ENCODE assay signal across 27 cellular contexts in the genomic region with DNA sequence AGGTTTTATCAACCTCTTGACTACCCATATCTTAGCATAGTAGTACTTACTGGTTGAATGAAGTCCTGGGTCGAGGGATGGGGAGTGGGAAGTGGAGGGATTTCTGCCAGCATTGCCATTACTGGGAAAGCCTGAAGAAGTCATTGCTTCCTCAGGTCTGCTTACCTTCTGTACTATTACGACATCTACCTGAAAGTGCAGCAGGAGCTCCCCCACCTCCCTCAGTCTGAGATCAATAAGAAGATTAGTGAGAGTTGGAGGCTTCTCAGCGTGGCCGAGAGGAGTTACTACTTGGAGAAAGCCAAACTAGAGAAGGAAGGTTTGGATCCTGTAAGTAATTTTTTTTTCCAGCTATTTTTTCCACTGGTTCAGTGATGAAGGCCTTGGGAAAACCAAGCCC.
"Had no signal": no experiment of that assay in that cellular context is flagged by ENCODE, and none has a peak within 500 bp of the region (broad histone marks: within the 10 kb centered on the region; RNA-seq: fewer than 3 reads in every experiment).

No MANE protein-coding gene starts in this region.

- H3K27ac Mint-ChIP-seq: dendritic cell treated with granulocyte-macrophage colony-stimulating factor and Interleukin-4, amounts not matched to agents 40 ng/mL and 50 ng/mL, for 4 days; effector memory CD8-positive, alpha-beta T cell; endodermal cell; mesothelial cell of epicardium; naive B cell had no signal

- H3K4me3 Mint-ChIP-seq: dendritic cell treated with granulocyte-macrophage colony-stimulating factor and Interleukin-4, amounts not matched to agents 40 ng/mL and 50 ng/mL, for 4 days; effector memory CD8-positive, alpha-beta T cell; endodermal cell; mesothelial cell of epicardium; naive B cell had no signal

- H3K9me3 Mint-ChIP-seq: dendritic cell treated with granulocyte-macrophage colony-stimulating factor and Interleukin-4, amounts not matched to agents 40 ng/mL and 50 ng/mL, for 4 days; effector memory CD8-positive, alpha-beta T cell; endodermal cell; mesothelial cell of epicardium; naive B cell had no signal

- FAIRE-seq: endometrium, islet of Langerhans, keratinocyte had no signal

- H3K27me3 ChIP-seq: esophagus squamous epithelium, gastrocnemius medialis, heart right ventricle, left lung had no signal

- ATAC-seq: effector memory CD8-positive, alpha-beta T cell; esophagus mucosa; gastrocnemius medialis; heart right ventricle; left cardiac atrium; left lung; left ventricle myocardium superior; lower lobe of right lung; mucosa of descending colon had no signal

- H3K27ac ChIP-seq: coronary artery, epithelial cell of prostate, esophagus squamous epithelium, gastrocnemius medialis, heart right ventricle, left lung, lower lobe of right lung had no signal

- H3K9me3 ChIP-seq: esophagus squamous epithelium, gastrocnemius medialis, heart right ventricle, left lung, lower lobe of right lung, mucosa of descending colon had no signal

- DNase-seq: effector CD8-positive, alpha-beta T cell; effector memory CD8-positive, alpha-beta T cell; endodermal cell; erythroblast; esophagus squamous epithelium; foreskin fibroblast; foreskin melanocyte; gastrocnemius medialis; glutamatergic neuron; head of caudate nucleus; heart right ventricle; hippocampal formation; left cardiac atrium; left lung; left ventricle myocardium superior; lower lobe of right lung; mesenchymal stem cell; mucosa of descending colon; naive B cell had no signal

- H3K27me3 Mint-ChIP-seq: dendritic cell treated with granulocyte-macrophage colony-stimulating factor and Interleukin-4, amounts not matched to agents 40 ng/mL and 50 ng/mL, for 4 days; effector memory CD8-positive, alpha-beta T cell; naive B cell had no signal

- H3K4me3 ChIP-seq: coronary artery, esophagus squamous epithelium, gastrocnemius medialis, heart right ventricle, left lung, lower lobe of right lung, mucosa of descending colon had no signal
